ENCODE assay signal across 1 cellular context in genomic region chr16:67667817-67668494, GRCh38.
A peak's percentile ranks its signal among the peaks of the same experiment; 100 is the strongest.
TF ChIP-seq lines count a peak whose summit lies in the region.

No MANE protein-coding gene starts in this region.

TF ChIP-seq in GM12878, 131 proteins besides CTCF, POLR2A, EP300 and RAD21 (continued from another document):
- TF ChIP-seq, protein P1, sequence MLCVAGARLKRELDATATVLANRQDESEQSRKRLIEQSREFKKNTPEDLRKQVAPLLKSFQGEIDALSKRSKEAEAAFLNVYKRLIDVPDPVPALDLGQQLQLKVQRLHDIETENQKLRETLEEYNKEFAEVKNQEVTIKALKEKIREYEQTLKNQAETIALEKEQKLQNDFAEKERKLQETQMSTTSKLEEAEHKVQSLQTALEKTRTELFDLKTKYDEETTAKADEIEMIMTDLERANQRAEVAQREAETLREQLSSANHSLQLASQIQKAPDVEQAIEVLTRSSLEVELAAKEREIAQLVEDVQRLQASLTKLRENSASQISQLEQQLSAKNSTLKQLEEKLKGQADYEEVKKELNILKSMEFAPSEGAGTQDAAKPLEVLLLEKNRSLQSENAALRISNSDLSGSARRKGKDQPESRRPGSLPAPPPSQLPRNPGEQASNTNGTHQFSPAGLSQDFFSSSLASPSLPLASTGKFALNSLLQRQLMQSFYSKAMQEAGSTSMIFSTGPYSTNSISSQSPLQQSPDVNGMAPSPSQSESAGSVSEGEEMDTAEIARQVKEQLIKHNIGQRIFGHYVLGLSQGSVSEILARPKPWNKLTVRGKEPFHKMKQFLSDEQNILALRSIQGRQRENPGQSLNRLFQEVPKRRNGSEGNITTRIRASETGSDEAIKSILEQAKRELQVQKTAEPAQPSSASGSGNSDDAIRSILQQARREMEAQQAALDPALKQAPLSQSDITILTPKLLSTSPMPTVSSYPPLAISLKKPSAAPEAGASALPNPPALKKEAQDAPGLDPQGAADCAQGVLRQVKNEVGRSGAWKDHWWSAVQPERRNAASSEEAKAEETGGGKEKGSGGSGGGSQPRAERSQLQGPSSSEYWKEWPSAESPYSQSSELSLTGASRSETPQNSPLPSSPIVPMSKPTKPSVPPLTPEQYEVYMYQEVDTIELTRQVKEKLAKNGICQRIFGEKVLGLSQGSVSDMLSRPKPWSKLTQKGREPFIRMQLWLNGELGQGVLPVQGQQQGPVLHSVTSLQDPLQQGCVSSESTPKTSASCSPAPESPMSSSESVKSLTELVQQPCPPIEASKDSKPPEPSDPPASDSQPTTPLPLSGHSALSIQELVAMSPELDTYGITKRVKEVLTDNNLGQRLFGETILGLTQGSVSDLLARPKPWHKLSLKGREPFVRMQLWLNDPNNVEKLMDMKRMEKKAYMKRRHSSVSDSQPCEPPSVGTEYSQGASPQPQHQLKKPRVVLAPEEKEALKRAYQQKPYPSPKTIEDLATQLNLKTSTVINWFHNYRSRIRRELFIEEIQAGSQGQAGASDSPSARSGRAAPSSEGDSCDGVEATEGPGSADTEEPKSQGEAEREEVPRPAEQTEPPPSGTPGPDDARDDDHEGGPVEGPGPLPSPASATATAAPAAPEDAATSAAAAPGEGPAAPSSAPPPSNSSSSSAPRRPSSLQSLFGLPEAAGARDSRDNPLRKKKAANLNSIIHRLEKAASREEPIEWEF (IDR thresholded peaks at IDR 0.05; ENCODE audit: insufficient replicate concordance, low read depth, low read length), result no peak
- TF ChIP-seq RB1 (IDR thresholded peaks at IDR 0.05; ENCODE audit: borderline replicate concordance) (no peak), SREBF2 (IDR thresholded peaks at IDR 0.05; ENCODE audit: low read length) (no peak), NR2F1 (conservative IDR thresholded peaks at IDR 0.05) (no peak), EGR1 (IDR thresholded peaks at IDR 0.05; ENCODE audit: borderline replicate concordance in 1 of 2, low read depth in 2 of 2, low read length in 2 of 2) (no peak), NFYA (IDR thresholded peaks at IDR 0.05; ENCODE audit: borderline replicate concordance, low read depth, low read length) (no peak), YBX1 (IDR thresholded peaks at IDR 0.05) (no peak), SREBF1 (IDR thresholded peaks at IDR 0.05; ENCODE audit: low read length) (no peak), RCOR1 (conservative IDR thresholded peaks at IDR 0.05; ENCODE audit: low read depth, low read length) (no peak), CBX3 (IDR thresholded peaks at IDR 0.05; ENCODE audit: borderline replicate concordance, low read depth) (no peak), EED (IDR thresholded peaks at IDR 0.05; ENCODE audit: low read depth) (0 out of 2 replicates have a peak, but pooled peaks have one; percentile 21), KLF5 (IDR thresholded peaks at IDR 0.05; ENCODE audit: partially characterized antibody) (peak; percentile 47), BHLHE40 (IDR thresholded peaks at IDR 0.05; ENCODE audit: borderline replicate concordance in 1 of 2, low read depth in 2 of 2, low read length in 1 of 2) (peak; percentile 40 to 61; a peak in 2 of 4 replicates)
- TF ChIP-seq, protein P2, sequence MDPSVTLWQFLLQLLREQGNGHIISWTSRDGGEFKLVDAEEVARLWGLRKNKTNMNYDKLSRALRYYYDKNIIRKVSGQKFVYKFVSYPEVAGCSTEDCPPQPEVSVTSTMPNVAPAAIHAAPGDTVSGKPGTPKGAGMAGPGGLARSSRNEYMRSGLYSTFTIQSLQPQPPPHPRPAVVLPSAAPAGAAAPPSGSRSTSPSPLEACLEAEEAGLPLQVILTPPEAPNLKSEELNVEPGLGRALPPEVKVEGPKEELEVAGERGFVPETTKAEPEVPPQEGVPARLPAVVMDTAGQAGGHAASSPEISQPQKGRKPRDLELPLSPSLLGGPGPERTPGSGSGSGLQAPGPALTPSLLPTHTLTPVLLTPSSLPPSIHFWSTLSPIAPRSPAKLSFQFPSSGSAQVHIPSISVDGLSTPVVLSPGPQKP (IDR thresholded peaks at IDR 0.05; ENCODE audit: low read depth, low read length), result no peak
